17 cellular contexts compared by ENCODE assay signal in the genomic region with DNA sequence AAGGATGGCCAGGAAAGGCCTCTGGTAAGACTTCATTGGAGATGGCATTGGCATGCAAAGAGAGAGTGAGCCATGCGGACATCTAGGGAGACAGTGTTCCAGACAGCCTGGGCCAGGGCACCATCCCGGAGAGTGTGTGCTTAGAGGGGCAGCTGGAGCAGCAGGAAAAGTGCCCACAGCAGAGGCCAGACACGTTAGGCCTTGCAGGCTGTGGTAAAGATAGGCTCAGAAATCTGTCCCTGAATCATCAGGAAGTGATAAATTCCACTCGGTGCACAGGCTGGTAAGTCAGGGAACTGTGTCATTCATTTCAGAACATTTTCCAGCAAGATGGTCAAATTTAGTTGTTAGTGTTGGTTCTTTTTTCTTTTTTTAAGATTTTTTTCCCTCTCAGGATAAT. TPM values are rescaled to one million over a fixed set of nuclear protein-coding genes. Genes with fewer than 3 reads are reported as not detected.
DNase-seq lines count a peak whose midpoint lies in the region; ATAC-seq and TF ChIP-seq lines count a peak whose summit lies in the region.
"Had no signal": no experiment of that assay in that cellular context is flagged by ENCODE, and none has a peak within 500 bp of the region (broad histone marks: within the 10 kb centered on the region; RNA-seq: fewer than 3 reads in every experiment).

No MANE protein-coding gene starts in this region.

- H3K4me1 ChIP-seq in heart right ventricle, result peaks cover 8 to 87% (median 63%) of the 10 kb centered on the region in 9 donors
- H3K4me1 ChIP-seq: Caco-2, HAP-1, suprapubic skin had no signal

- no peaks in the 10 kb centered on the region for H3K36me3 ChIP-seq in heart right ventricle
- H3K36me3 ChIP-seq: HAP-1, suprapubic skin had no signal

- H3K27ac ChIP-seq in heart right ventricle, result peak overlapping the region in 6 of 10 donors; percentile 25 to 63 (median 38)
- H3K27ac ChIP-seq: 22Rv1, suprapubic skin had no signal

- in situ Hi-C loops in astrocyte of the spinal cord (cut with HindIII; ENCODE audit: low sequenced_read_pairs), result no loop called here

- peak in 4 of 8 donors; percentile 19 to 38 (median 31) for ATAC-seq in heart right ventricle
- ATAC-seq: activated T-cell treated with anti-CD3 and anti-CD28 coated beads, Interleukin-2, amount 50 U/mL, for 72 hours had no signal

- peak; percentile 38 for DNase-seq in activated effector memory CD4-positive, alpha-beta T cell treated with anti-CD3 and anti-CD28 coated beads, Interleukin-2, amount 50 U/mL, for 16 hours
- DNase-seq in activated effector memory CD4-positive, alpha-beta T cell treated with Interleukin-2 at 50 U/mL for 16 hours, result no peak
- peak; percentile 54 for DNase-seq in astrocyte of the spinal cord (ENCODE audit: low read depth, low spot score)
- DNase-seq in heart right ventricle, result no peak
- peak; percentile 43 for DNase-seq in stromal cell of bone marrow (ENCODE audit: low read depth)
- DNase-seq in activated CD4-positive, alpha-beta T cell treated with anti-CD3 and anti-CD28 coated beads, Interleukin-2, amount 50 U/mL, for 48 hours, result no peak
- no peak for DNase-seq in NCI-H2029 treated with DMSO at 0.1 percent for 48 hours (lab: John Stamatoyannopoulos, UW)
- DNase-seq in OCI-M2 (lab: John Stamatoyannopoulos, UW; ENCODE audit: unreplicated experiment), result no peak
- DNase-seq: activated T-cell treated with anti-CD3 and anti-CD28 coated beads, Interleukin-2, amount 50 U/mL, for 72 hours; Caco-2; effector memory CD4-positive, alpha-beta T cell; hypothalamus; occipital lobe; T-helper 1 cell had no signal

- intact Hi-C loops in heart right ventricle (cut with DNase I), result loop anchor here in 1 of 10 donors (10.0 kb wide), 1 partner anchor 46 kb away; no protein-coding TSS in a partner anchor

- H3K4me3 ChIP-seq in astrocyte of the spinal cord (ENCODE audit: low read depth, low read length), result no peak overlapping the region
- no peak overlapping the region for H3K4me3 ChIP-seq in heart right ventricle
- H3K4me3 ChIP-seq: HAP-1, suprapubic skin had no signal

- TF ChIP-seq CTCF in astrocyte of the spinal cord (IDR thresholded peaks at IDR 0.05; ENCODE audit: low read depth, low read length), result no peak
- TF ChIP-seq CTCF in heart right ventricle (IDR thresholded peaks at IDR 0.05), result no peak

- peaks cover 0 to 7% (median 0%) of the 10 kb centered on the region in 7 donors for H3K27me3 ChIP-seq in heart right ventricle

- H3K9me3 ChIP-seq in heart right ventricle, result no peaks in the 10 kb centered on the region
- H3K9me3 ChIP-seq: Caco-2, HAP-1, suprapubic skin had no signal

- 44 to 47% methylated on average over 4 of the region's 4 CpGs for WGBS in heart right ventricle, 2 donors

RNA-seq across cellular contexts. Expression of gene GALNT16, which starts 8.8 kb away (rescaled TPM):
- 100 to 1,000 TPM in 2 of 10 donors, 10 to 100 TPM in 8; 51.2 to 106 (median 71.7) TPM for total RNA-seq in heart right ventricle
- 10 to 100 TPM in 1 of 2 donors, 1 to 10 TPM in 1; 9.6 to 56.5 TPM for polyA plus RNA-seq in heart right ventricle

Comparison
In these comparisons a context has a peak if more than half of its experiments do, and no peak if none do; other contexts are left out.
1. DNase-seq: peak in activated effector memory CD4-positive, alpha-beta T cell treated with anti-CD3 and anti-CD28 coated beads, Interleukin-2, amount 50 U/mL, for 16 hours (single experiment), astrocyte of the spinal cord (single experiment) and stromal cell of bone marrow (single experiment); none in activated effector memory CD4-positive, alpha-beta T cell treated with Interleukin-2 at 50 U/mL for 16 hours (single experiment), heart right ventricle (0 of 2), activated CD4-positive, alpha-beta T cell treated with anti-CD3 and anti-CD28 coated beads, Interleukin-2, amount 50 U/mL, for 48 hours (0 of 2), NCI-H2029 treated with DMSO at 0.1 percent for 48 hours (single experiment) and OCI-M2 (single experiment).